In the genomic region with DNA sequence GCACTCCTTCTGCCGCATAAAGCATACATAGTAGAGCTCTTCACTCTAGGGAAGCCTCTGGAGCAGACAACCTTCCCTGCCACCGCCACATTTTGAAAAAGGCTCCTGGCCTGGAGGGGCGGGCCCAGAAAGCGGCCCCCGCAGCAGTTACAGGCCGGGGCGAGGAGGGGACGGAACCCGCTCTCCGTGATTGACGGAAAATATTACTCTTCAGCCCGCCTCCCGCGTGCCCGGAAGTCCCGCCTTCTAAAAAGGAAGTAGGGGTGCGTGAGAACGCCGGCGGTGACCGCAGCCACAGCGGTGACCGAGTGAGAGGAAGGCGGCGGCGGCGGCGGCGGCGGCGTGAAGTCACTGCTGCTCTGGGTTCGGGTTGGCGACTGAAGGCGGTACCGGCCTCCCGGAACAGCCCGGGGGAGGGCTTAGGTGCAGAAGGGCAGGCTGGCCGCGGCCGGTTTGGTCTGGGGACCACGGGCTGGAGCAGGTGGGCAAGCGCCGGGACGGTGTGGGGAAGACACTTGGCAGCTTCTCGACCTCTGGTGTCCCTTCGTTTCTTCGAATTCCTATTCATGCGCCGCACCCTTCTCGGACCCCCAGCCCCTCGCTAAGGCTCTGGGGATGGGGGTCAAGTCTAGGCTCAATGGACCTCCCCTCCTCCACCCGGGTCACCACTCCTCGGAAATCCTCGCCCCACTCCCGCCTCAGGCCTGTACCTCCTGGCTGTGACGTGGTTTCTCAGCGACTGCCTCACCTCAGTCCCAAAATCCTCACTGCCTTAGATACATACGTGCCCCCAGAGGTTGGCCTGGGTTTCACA, we compare ENCODE assay signal across 8 cellular contexts. TPM values are rescaled to one million over a fixed set of nuclear protein-coding genes. Genes with fewer than 3 reads are reported as not detected.
DNase-seq lines count a peak whose midpoint lies in the region; ATAC-seq, FAIRE-seq and TF ChIP-seq lines count a peak whose summit lies in the region.

HCCS (plus strand) TSS at position 295 of the 814 bp plus-strand sequence. CDS start 729 bp downstream, outside the sequence.

- FAIRE-seq in HepG2 (lab: Jason Lieb, UNC), result peak; percentile 46

- POLR2A ChIA-PET in HepG2 (lab: Yijun Ruan, JAX), result interaction anchor here (0.9 kb wide), 1 partner anchor 11 kb away, joined by 3 read pairs; no protein-coding TSS in a partner anchor

- no peaks in the 10 kb centered on the region for H4K20me1 ChIP-seq in HepG2 (ENCODE audit: insufficient read depth, low read length)

- H3K27me3 ChIP-seq in HepG2 (ENCODE audit: control insufficient read depth in 1 of 2, insufficient read depth in 2 of 2, low read length in 2 of 2), result no peaks in the 10 kb centered on the region

- peaks cover 0 to 7% (median 0%) of the 10 kb centered on the region in 7 donors for H3K9me3 Mint-ChIP-seq in CD14-positive monocyte

- TF ChIP-seq EP300 in HepG2 (IDR thresholded peaks at IDR 0.05; ENCODE audit: low read depth in 2 of 2, low read length in 2 of 2) (no peak), HepG2 (CRISPR knock-in tag; IDR thresholded peaks at IDR 0.05; ENCODE audit: borderline replicate concordance) (no peak)

- peak; percentile 83 for DNase-seq in CD14-positive monocyte (ENCODE audit: low spot score)
- peak; percentile 78 for DNase-seq in NCI-H748 treated with DMSO at 0.1 percent for 48 hours (lab: John Stamatoyannopoulos, UW)
- DNase-seq in activated CD4-positive, alpha-beta T cell treated with anti-CD3 and anti-CD28 coated beads, Interleukin-2, amount 50 U/mL, for 24 hours (ENCODE audit: low read depth in 1 of 2, low spot score in 1 of 2), result peak; percentile 69 to 74
- DNase-seq in dedifferentiated amniotic fluid mesenchymal stem cell (ENCODE audit: extremely low spot score), result peak; percentile 70
- peak; percentile 67 for DNase-seq in HepG2 (ENCODE audit: low spot score)
- DNase-seq in stimulated activated CD4-positive, alpha-beta T cell treated with anti-CD3 and anti-CD28 coated beads, Interleukin-4, amount 100 ng/mL, for 1 hour, result peak; percentile 79

- peaks cover 17% of the 10 kb centered on the region for H3K79me2 ChIP-seq in HepG2 (ENCODE audit: insufficient read depth, low read length)

- ATAC-seq in GM19324 (IDR thresholded peaks at IDR 0.05; ENCODE audit: low FRiP score, unreplicated experiment), result peak; percentile 89
- peak; percentile 92 for ATAC-seq in HG03460 (IDR thresholded peaks at IDR 0.05; ENCODE audit: unreplicated experiment)
- ATAC-seq in HepG2, result peak; percentile 98

- TF ChIP-seq POLR2A in HepG2 (IDR thresholded peaks at IDR 0.05; ENCODE audit: insufficient read depth in 1 of 2, low read depth in 2 of 2, low read length in 2 of 2), result peak; percentile 29 to 53; a peak in 2 of 4 replicates

- H3K9me3 ChIP-seq in HepG2 (ENCODE audit: low read length), result no peaks in the 10 kb centered on the region

- H3K27ac Mint-ChIP-seq in CD14-positive monocyte, result peak within 1 kb of the TSS; percentile 91 to 98 (median 96)

- H3K4me3 ChIP-seq in HepG2 (replicated peaks in 1 of 3; ENCODE audit: insufficient read depth in 1 of 3, low read depth in 2 of 3, low read length in 3 of 3), result peak within 1 kb of the TSS; percentile 67 to 88 (median 86)

- peaks cover 33% of the 10 kb centered on the region for H3K4me1 Mint-ChIP-seq in CD14-positive monocyte

- in situ Hi-C loops in HepG2 (cut with HindIII; ENCODE audit: extremely low pct_ligation_motif_present, low pct_unique_long_range_greater_than_20kb), result no loop called here

- TF ChIP-seq RAD21 in HepG2 (CRISPR knock-in tag; IDR thresholded peaks at IDR 0.05), result 0 out of 2 replicates have a peak, but pooled peaks have one; percentile 13

- peaks cover 0 to 2% (median 0%) of the 10 kb centered on the region in 3 donors for H3K27me3 Mint-ChIP-seq in CD14-positive monocyte (ENCODE audit: low read depth in 3 of 3)

- intact Hi-C loops in CD14-positive monocyte (cut with micrococcal nuclease), result loop anchor here in 1 of 2 donors (10.0 kb wide), 1 partner anchor 916 kb away; no protein-coding TSS in a partner anchor
- intact Hi-C loops in HepG2 (cut with micrococcal nuclease; ENCODE audit: unreplicated experiment), result no loop called here

- H3K4me2 ChIP-seq in HepG2 (ENCODE audit: low read depth, low read length), result peak within 1 kb of the TSS; percentile 81

- WGBS in HepG2 (ENCODE audit: low lambda C conversion rate), result 0% methylated on average over 5 of the region's 58 CpGs

- H3K4me1 ChIP-seq in HepG2 (ENCODE audit: insufficient read depth, low read length), result peaks cover 30% of the 10 kb centered on the region

- no peak for TF ChIP-seq CTCF in CD14-positive monocyte (IDR thresholded peaks at IDR 0.05)
- no peak for TF ChIP-seq CTCF in HepG2 (CRISPR knock-in tag; IDR thresholded peaks at IDR 0.05)

- H2AFZ ChIP-seq in HepG2 (ENCODE audit: low read length), result no peak within 1 kb of the TSS

- H3K36me3 ChIP-seq in HepG2 (replicated peaks in 1 of 2; ENCODE audit: control insufficient read depth in 1 of 2, insufficient read depth in 2 of 2, low read length in 2 of 2), result peaks cover 0 to 21% of the 10 kb centered on the region in 2 experiments; a peak in 2 of 5 replicates

- peak within 1 kb of the TSS; percentile 82 for H3K27ac ChIP-seq in HepG2 (ENCODE audit: extremely low read length, insufficient read depth, low read length)

- BruUV-seq in HepG2 (replicated peaks; lab: Mats Ljungman, UMichigan), result TSS peak; percentile 68

- H3K4me3 Mint-ChIP-seq in CD14-positive monocyte, result peak within 1 kb of the TSS; percentile 84 to 91

- peaks cover 20 to 22% of the 10 kb centered on the region in 2 donors for H3K36me3 Mint-ChIP-seq in CD14-positive monocyte

- CTCF ChIA-PET in HepG2 (lab: Yijun Ruan, JAX; ENCODE audit: low intra/inter-chr PET ratio, low total read pairs), result no interaction called here

- peak within 1 kb of the TSS; percentile 94 for H3K9ac ChIP-seq in HepG2 (ENCODE audit: insufficient read depth, low read depth, low read length)

TF ChIP-seq in HepG2, 621 proteins besides CTCF, POLR2A, EP300 and RAD21 (continues in another document):
- TF ChIP-seq NR3C1 (CRISPR knock-in tag; IDR thresholded peaks at IDR 0.05), result no peak
- TF ChIP-seq SMAD1 (CRISPR knock-in tag; IDR thresholded peaks at IDR 0.05; ENCODE audit: borderline replicate concordance, low read depth), result no peak
- no peak for TF ChIP-seq ZNF296 (CRISPR knock-in tag; conservative IDR thresholded peaks at IDR 0.05)
- TF ChIP-seq, protein P1, sequence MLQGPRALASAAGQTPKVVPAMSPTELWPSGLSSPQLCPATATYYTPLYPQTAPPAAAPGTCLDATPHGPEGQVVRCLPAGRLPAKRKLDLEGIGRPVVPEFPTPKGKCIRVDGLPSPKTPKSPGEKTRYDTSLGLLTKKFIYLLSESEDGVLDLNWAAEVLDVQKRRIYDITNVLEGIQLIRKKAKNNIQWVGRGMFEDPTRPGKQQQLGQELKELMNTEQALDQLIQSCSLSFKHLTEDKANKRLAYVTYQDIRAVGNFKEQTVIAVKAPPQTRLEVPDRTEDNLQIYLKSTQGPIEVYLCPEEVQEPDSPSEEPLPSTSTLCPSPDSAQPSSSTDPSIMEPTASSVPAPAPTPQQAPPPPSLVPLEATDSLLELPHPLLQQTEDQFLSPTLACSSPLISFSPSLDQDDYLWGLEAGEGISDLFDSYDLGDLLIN (CRISPR knock-in tag; IDR thresholded peaks at IDR 0.05; ENCODE audit: borderline replicate concordance), result no peak
- no peak for TF ChIP-seq RXRB (CRISPR knock-in tag; IDR thresholded peaks at IDR 0.05; ENCODE audit: borderline replicate concordance)
- no peak for TF ChIP-seq ESRRA (CRISPR knock-in tag; IDR thresholded peaks at IDR 0.05; ENCODE audit: low read depth)
- no peak for TF ChIP-seq MIER2 (CRISPR knock-in tag; IDR thresholded peaks at IDR 0.05)
- no peak for TF ChIP-seq MED1 (CRISPR knock-in tag; IDR thresholded peaks at IDR 0.05)
- TF ChIP-seq, protein P2, sequence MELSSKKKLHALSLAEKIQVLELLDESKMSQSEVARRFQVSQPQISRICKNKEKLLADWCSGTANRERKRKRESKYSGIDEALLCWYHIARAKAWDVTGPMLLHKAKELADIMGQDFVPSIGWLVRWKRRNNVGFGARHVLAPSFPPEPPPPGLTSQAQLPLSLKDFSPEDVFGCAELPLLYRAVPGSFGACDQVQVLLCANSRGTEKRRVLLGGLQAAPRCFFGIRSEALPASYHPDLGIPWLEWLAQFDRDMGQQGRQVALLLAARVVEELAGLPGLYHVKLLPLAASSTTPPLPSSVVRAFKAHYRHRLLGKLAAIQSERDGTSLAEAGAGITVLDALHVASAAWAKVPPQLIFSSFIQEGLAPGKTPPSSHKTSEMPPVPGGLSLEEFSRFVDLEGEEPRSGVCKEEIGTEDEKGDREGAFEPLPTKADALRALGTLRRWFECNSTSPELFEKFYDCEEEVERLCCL (CRISPR knock-in tag; IDR thresholded peaks at IDR 0.05; ENCODE audit: borderline replicate concordance), result no peak

RNA-seq across cellular contexts. Expression of gene HCCS, which starts in this region (rescaled TPM):
- polyA plus RNA-seq in CD14-positive monocyte (10 to 100 TPM; 38.9 to 52.2 TPM), HepG2 (2011; rRNA removed) (12.5 and 15.4 TPM in 2 replicates)
- total RNA-seq in HepG2 (2016; rRNA removed; fragmentation: Illumina TruSeq; extraction: Trizol), result 16.7 and 28.6 TPM in 2 replicates
- 4.0 and 4.5 TPM in 2 replicates for total RNA-seq in HepG2 (2016; cell fraction: cytosol; rRNA removed; fragmentation: Illumina TruSeq; extraction: Trizol; ENCODE audit: low read depth)
- 16.8 and 26.4 TPM in 2 replicates for total RNA-seq in HepG2 (2016; cell fraction: insoluble cytoplasmic fraction; rRNA removed; fragmentation: Illumina TruSeq; extraction: Trizol)
- total RNA-seq in HepG2 (2016; cell fraction: membrane; rRNA removed; fragmentation: Illumina TruSeq; extraction: Trizol), result 9.5 and 14.0 TPM in 2 replicates
- total RNA-seq in HepG2 (2016; cell fraction: nucleus; rRNA removed; fragmentation: Illumina TruSeq; extraction: Trizol), result 8.1 and 9.8 TPM in 2 replicates
- polyA plus RNA-seq in HepG2 (2011; cell fraction: cytosol; rRNA removed), result 10.4 and 15.3 TPM in 2 replicates
- polyA plus RNA-seq in HepG2 (2011; cell fraction: nucleus; rRNA removed), result 3.2 and 4.7 TPM in 2 replicates
- polyA plus RNA-seq in HepG2 (2012), result 23.5 and 24.6 TPM in 2 replicates
- polyA plus RNA-seq in HepG2 (2016; cell fraction: cytosol; fragmentation: Illumina TruSeq; extraction: Trizol; ENCODE audit: low read depth), result 7.0 and 10.8 TPM in 2 replicates
- 42.3 and 43.1 TPM in 2 replicates for polyA plus RNA-seq in HepG2 (2016; cell fraction: insoluble cytoplasmic fraction; fragmentation: Illumina TruSeq; extraction: Trizol; ENCODE audit: low read depth)
- 10.8 and 13.1 TPM in 2 replicates for polyA plus RNA-seq in HepG2 (2016; cell fraction: membrane; fragmentation: Illumina TruSeq; extraction: Trizol; ENCODE audit: low read depth)
- polyA plus RNA-seq in HepG2 (2016; cell fraction: nucleus; fragmentation: Illumina TruSeq; extraction: Trizol; ENCODE audit: insufficient read depth, low read depth), result 17.0 and 18.5 TPM in 2 replicates
- polyA minus RNA-seq in HepG2 (2011; rRNA and poly(A)+ RNA removed; ENCODE audit: low replicate concordance), result 8.2 and 36.9 TPM in 2 replicates
- 5.6 and 7.8 TPM in 2 replicates for polyA minus RNA-seq in HepG2 (2011; cell fraction: cytosol; rRNA and poly(A)+ RNA removed)
- polyA minus RNA-seq in HepG2 (2011; cell fraction: nucleus; rRNA and poly(A)+ RNA removed), result 4.1 and 5.2 TPM in 2 replicates

Comparison
In these comparisons a context has a peak if more than half of its experiments do, and no peak if none do; other contexts are left out.
1. Peak in every context shown above with its lines: DNase-seq, ATAC-seq, H3K4me3 ChIP-seq and H3K27ac ChIP-seq.